In genomic region chr7:44147026-44147881, GRCh38 we compare ENCODE assay signal across 16 cellular contexts. TPM values are rescaled to one million over a fixed set of nuclear protein-coding genes. Genes with fewer than 3 reads are reported as not detected.
A peak's percentile ranks its signal among the peaks of the same experiment; 100 is the strongest.
DNase-seq lines count a peak whose midpoint lies in the region; ATAC-seq, FAIRE-seq and TF ChIP-seq lines count a peak whose summit lies in the region.
"Had no signal": no experiment of that assay in that cellular context is flagged by ENCODE, and none has a peak within 500 bp of the region (broad histone marks: within the 10 kb centered on the region; RNA-seq: fewer than 3 reads in every experiment).

No MANE protein-coding gene starts in this region.

- H3K4me1 ChIP-seq in CD4-positive, CD25-positive, alpha-beta regulatory T cell (ENCODE audit: control insufficient read depth, insufficient read depth, low read length, poor library complexity, severe bottlenecking) = peaks cover 7% of the 10 kb centered on the region
- H3K4me1 ChIP-seq in H1 (replicated peaks in 1 of 4; ENCODE audit: control insufficient read depth in 3 of 4, insufficient read depth in 4 of 4, low read length in 3 of 4) (peaks cover 0 to 20% (median 8%) of the 10 kb centered on the region in 4 experiments; a peak in 4 of 7 replicates), esophagus squamous epithelium (peaks cover 13 to 33% (median 14%) of the 10 kb centered on the region in 3 donors), upper lobe of right lung (peaks cover 6% of the 10 kb centered on the region)

- no peaks in the 10 kb centered on the region for H3K36me3 ChIP-seq in CD4-positive, CD25-positive, alpha-beta regulatory T cell (ENCODE audit: control insufficient read depth, insufficient read depth, low read length)
- H3K36me3 ChIP-seq in H7 (replicated peaks; ENCODE audit: control insufficient read depth, insufficient read depth, low read length) (no peaks in the 10 kb centered on the region), H1 (ENCODE audit: control insufficient read depth in 2 of 4, insufficient read depth in 4 of 4, low read length in 3 of 4) (no peaks in the 10 kb centered on the region), esophagus squamous epithelium (no peaks in the 10 kb centered on the region), upper lobe of right lung (no peaks in the 10 kb centered on the region)
- H3K36me3 ChIP-seq: stomach had no signal

- no peaks in the 10 kb centered on the region for H3K36me3 Mint-ChIP-seq in CD4-positive, CD25-positive, alpha-beta regulatory T cell
- H3K36me3 Mint-ChIP-seq in natural killer cell = no peaks in the 10 kb centered on the region

- peaks cover 0 to 1% (median 0%) of the 10 kb centered on the region in 7 donors for H3K9me3 Mint-ChIP-seq in CD4-positive, CD25-positive, alpha-beta regulatory T cell
- no peaks in the 10 kb centered on the region for H3K9me3 Mint-ChIP-seq in natural killer cell
- H3K9me3 Mint-ChIP-seq: T-helper 2 cell treated with Interferon-gamma antibody and Interleukin-4, amounts not matched to agents 5 μg/mL and 100 μg/mL, for 36 hours had no signal

- H2BK20ac ChIP-seq in H1 (ENCODE audit: low read length) = no peak overlapping the region

- peak overlapping the region in 3 of 4 donors; percentile 43 to 52 (median 49) for H3K4me3 Mint-ChIP-seq in CD4-positive, CD25-positive, alpha-beta regulatory T cell
- peak overlapping the region; percentile 61 for H3K4me3 Mint-ChIP-seq in natural killer cell

- H2BK15ac ChIP-seq in H1 (ENCODE audit: low read length) = no peak overlapping the region

- no peak for TF ChIP-seq POLR2A in H1 (IDR thresholded peaks at IDR 0.05; ENCODE audit: control extremely low read depth in 1 of 2, low read depth in 2 of 2, low read length in 2 of 2)
- TF ChIP-seq POLR2A in esophagus squamous epithelium (IDR thresholded peaks at IDR 0.05) = no peak

- FAIRE-seq in H1 (lab: Jason Lieb, UNC) = no peak
- FAIRE-seq: endometrium, G401.6, GM18507 had no signal

- POLR2A ChIA-PET in H1 (lab: Charles Lee; ENCODE audit: partially characterized antibody) = interaction anchor here (0.5 to 1.8 kb wide), 10 partner anchors 10 to 781 kb away, joined by 3 to 10 read pairs (median 4); partner anchors contain the start of gene POLD2

- H3K14ac ChIP-seq in H1 (ENCODE audit: insufficient read length) = no peak overlapping the region

- intact Hi-C loops in natural killer cell (cut with micrococcal nuclease) (no loop called here), esophagus squamous epithelium (cut with DNase I) (no loop called here), upper lobe of right lung (cut with DNase I) (no loop called here)

- H3K56ac ChIP-seq in H1 (replicated peaks; ENCODE audit: insufficient read length, low read depth, low read length) = no peak overlapping the region

- no peak overlapping the region for H3K9ac ChIP-seq in H1 (replicated peaks in 1 of 4; ENCODE audit: extremely low read depth in 1 of 4, low read depth in 3 of 4, low read length in 3 of 4)

- H2AK5ac ChIP-seq in H1 (ENCODE audit: low read depth, low read length) = no peak overlapping the region

- WGBS in H1 (ENCODE audit: extremely low coverage in 1 of 2, insufficient coverage in 1 of 2, insufficient read length in 1 of 2, insufficient replicate concordance in 2 of 2, low coverage in 1 of 2, low lambda C conversion rate in 2 of 2, missing lambda C conversion rate in 1 of 2), 2 experiments = 87% methylated on average over 31 of the region's 31 CpGs; no CpG with 5 or more reads in 1 of the 2 experiments
- WGBS in esophagus squamous epithelium, 2 donors = 64 to 70% methylated on average over 10 to 11 of the region's 31 CpGs

- no peaks in the 10 kb centered on the region for H3K79me2 ChIP-seq in H1 (ENCODE audit: control insufficient read depth in 1 of 2, insufficient read depth in 2 of 2, low read length in 2 of 2)

- peak overlapping the region; percentile 70 for H4K91ac ChIP-seq in H1 (replicated peaks; ENCODE audit: insufficient read length, low read length)

- TF ChIP-seq CTCF in H1 (IDR thresholded peaks at IDR 0.05; ENCODE audit: control extremely low read depth in 1 of 3, insufficient read depth in 1 of 3, low read depth in 1 of 3, low read length in 3 of 3) = no peak
- TF ChIP-seq CTCF in natural killer cell (IDR thresholded peaks at IDR 0.05) = no peak
- no peak for TF ChIP-seq CTCF in esophagus squamous epithelium (IDR thresholded peaks at IDR 0.05)
- no peak for TF ChIP-seq CTCF in upper lobe of right lung (IDR thresholded peaks at IDR 0.05)

- H3K4me1 Mint-ChIP-seq in CD4-positive, CD25-positive, alpha-beta regulatory T cell = peaks cover 0 to 14% (median 0%) of the 10 kb centered on the region in 4 donors
- peaks cover 0 to 6% of the 10 kb centered on the region in 2 donors for H3K4me1 Mint-ChIP-seq in natural killer cell

- H3K4me2 ChIP-seq in H1 (ENCODE audit: insufficient read depth in 1 of 2, low read depth in 2 of 2, low read length in 2 of 2) = peak overlapping the region in 1 of 2 experiments; percentile 67; a peak in 2 of 4 replicates

- no peaks in the 10 kb centered on the region for H3K27me3 ChIP-seq in CD4-positive, CD25-positive, alpha-beta regulatory T cell (ENCODE audit: control insufficient read depth, insufficient read depth, low read length)
- H3K27me3 ChIP-seq in H7 (ENCODE audit: control insufficient read depth, insufficient read depth, low read length) (peaks cover 25% of the 10 kb centered on the region), H1 (replicated peaks in 1 of 4; ENCODE audit: control insufficient read depth in 3 of 4, extremely low read depth in 1 of 4, insufficient read depth in 3 of 4, low read length in 3 of 4) (peaks cover 13 to 27% (median 22%) of the 10 kb centered on the region in 4 experiments), esophagus squamous epithelium (peaks cover 0 to 25% (median 0%) of the 10 kb centered on the region in 4 donors), upper lobe of right lung (peaks cover 13% of the 10 kb centered on the region)

- CTCF ChIA-PET in H1 (lab: Charles Lee; ENCODE audit: partially characterized antibody) = interaction anchor here (0.5 to 3.1 kb wide), 19 partner anchors 9 to 131 kb away, joined by 3 to 21 read pairs (median 4); no protein-coding TSS in a partner anchor

- H3K4me3 ChIP-seq in CD4-positive, CD25-positive, alpha-beta regulatory T cell (ENCODE audit: low read depth, low read length) = no peak overlapping the region
- H3K4me3 ChIP-seq in H7 (ENCODE audit: insufficient read depth, low read depth, low read length) (no peak overlapping the region), H1 (ENCODE audit: extremely low read depth in 1 of 4, insufficient read depth in 2 of 4, low read depth in 3 of 4, low read length in 4 of 4) (no peak overlapping the region), esophagus squamous epithelium (no peak overlapping the region), upper lobe of right lung (no peak overlapping the region)

- no peak overlapping the region for H3K23ac ChIP-seq in H1 (ENCODE audit: insufficient read length)

- no peaks in the 10 kb centered on the region for H3K9me3 ChIP-seq in CD4-positive, CD25-positive, alpha-beta regulatory T cell (ENCODE audit: control insufficient read depth in 2 of 2, low read length in 2 of 2)
- H3K9me3 ChIP-seq in H1 (ENCODE audit: insufficient read depth in 2 of 2, low read depth in 1 of 2, low read length in 1 of 2) (no peaks in the 10 kb centered on the region), esophagus squamous epithelium (no peaks in the 10 kb centered on the region), upper lobe of right lung (no peaks in the 10 kb centered on the region)
- H3K9me3 ChIP-seq: stomach had no signal

- TF ChIP-seq EP300 in H1 (IDR thresholded peaks at IDR 0.05; ENCODE audit: borderline replicate concordance in 1 of 2, low read depth in 2 of 2, low read length in 2 of 2) = no peak

- no peak overlapping the region for H2BK5ac ChIP-seq in H1 (ENCODE audit: low read depth, low read length)

- peaks cover 8% of the 10 kb centered on the region; the same call in 1 of the 2 replicates for H3K23me2 ChIP-seq in H1 (ENCODE audit: low read depth, low read length)

- H3K27ac ChIP-seq in CD4-positive, CD25-positive, alpha-beta regulatory T cell (ENCODE audit: insufficient read depth, low read length, poor library complexity, severe bottlenecking) = no peak overlapping the region
- no peak overlapping the region for H3K27ac ChIP-seq in H1 (ENCODE audit: low read depth, low read length)
- H3K27ac ChIP-seq in esophagus squamous epithelium = no peak overlapping the region
- no peak overlapping the region for H3K27ac ChIP-seq in upper lobe of right lung

- H3K79me1 ChIP-seq in H1 (ENCODE audit: low read depth, low read length) = no peaks in the 10 kb centered on the region

- H3K27me3 Mint-ChIP-seq in CD4-positive, CD25-positive, alpha-beta regulatory T cell = peaks cover 9% of the 10 kb centered on the region
- peaks cover 0 to 6% of the 10 kb centered on the region in 2 donors for H3K27me3 Mint-ChIP-seq in natural killer cell (ENCODE audit: low read depth in 2 of 2)

- DNase-seq in CD4-positive, CD25-positive, alpha-beta regulatory T cell = no peak
- peak; percentile 74 for DNase-seq in H7
- DNase-seq in H1 (ENCODE audit: low read depth in 1 of 2, low spot score in 2 of 2) = no peak
- DNase-seq in natural killer cell = no peak
- no peak for DNase-seq in NCI-H1417 treated with DMSO at 0.1 percent for 48 hours (lab: John Stamatoyannopoulos, UW)
- DNase-seq in NCI-H2196 (lab: John Stamatoyannopoulos, UW; ENCODE audit: unreplicated experiment) = no peak
- DNase-seq in esophagus squamous epithelium (lab: John Stamatoyannopoulos, UW) = no peak
- no peak for DNase-seq in upper lobe of right lung
- DNase-seq: NCI-H226, stomach had no signal

- no peak overlapping the region for H3K4ac ChIP-seq in H1 (replicated peaks; ENCODE audit: insufficient read length, low read depth, low read length)

- H2BK120ac ChIP-seq in H1 (replicated peaks; ENCODE audit: low read depth, low read length) = no peak overlapping the region

- peak overlapping the region in 1 of 3 donors; percentile 23 for H3K27ac Mint-ChIP-seq in CD4-positive, CD25-positive, alpha-beta regulatory T cell
- no peak overlapping the region for H3K27ac Mint-ChIP-seq in natural killer cell
- H3K27ac Mint-ChIP-seq: T-helper 2 cell treated with Interferon-gamma antibody and Interleukin-4, amounts not matched to agents 5 μg/mL and 100 μg/mL, for 36 hours had no signal

- no peak overlapping the region for H4K8ac ChIP-seq in H1 (ENCODE audit: extremely low read depth, insufficient read depth, low read length)

- ATAC-seq in CD4-positive, CD25-positive, alpha-beta regulatory T cell (ENCODE audit: low read depth in 2 of 2) = no peak
- ATAC-seq in natural killer cell = no peak
- no peak for ATAC-seq in upper lobe of right lung

- TF ChIP-seq RAD21 in H1 (IDR thresholded peaks at IDR 0.05 in 1 of 2, conservative IDR thresholded peaks at IDR 0.05 in 1 of 2; ENCODE audit: low read depth in 2 of 2, low read length in 2 of 2) = no peak

- H3K18ac ChIP-seq in H1 (ENCODE audit: extremely low read depth, low read length) = no peak overlapping the region

- H4K20me1 ChIP-seq in H1 (replicated peaks in 1 of 2; ENCODE audit: control insufficient read depth in 1 of 2, insufficient read depth in 2 of 2, low read length in 2 of 2) = no peaks in the 10 kb centered on the region

- H4K5ac ChIP-seq in H1 (ENCODE audit: insufficient read length, low read depth, low read length) = no peak overlapping the region

- H2AFZ ChIP-seq in H1 (ENCODE audit: low read length) = no peak overlapping the region

- no peak overlapping the region; the same call in 1 of the 2 replicates for H2BK12ac ChIP-seq in H1 (ENCODE audit: low read depth, low read length)

RNA-seq across cellular contexts. Expression of gene MYL7, which starts 6.1 kb away (rescaled TPM):
- total RNA-seq in CD4-positive, CD25-positive, alpha-beta regulatory T cell = not detected
- not detected for polyA plus RNA-seq in CD4-positive, CD25-positive, alpha-beta regulatory T cell
- total RNA-seq in H7 (2014; rRNA removed; shearing (Covaris generic)) = 1.4 and 4.7 TPM in 2 replicates
- 3.3 and 3.6 TPM in 2 replicates for total RNA-seq in H1 (2021; fragmentation: NEBNext Ultra II Directional; extraction: Animal tissue kit (Norgen Biotek cat#: 25700))
- polyA plus RNA-seq in H1 (2011; rRNA removed) = 1.4 and 3.4 TPM in 2 replicates
- 1.8 TPM for polyA plus RNA-seq in H1 (2011; cell fraction: cytosol; rRNA removed)
- 3.0 TPM for polyA plus RNA-seq in H1 (2011; cell fraction: nucleus; rRNA removed)
- 2.1 to 4.1 TPM (median 2.5 TPM) in 4 replicates for polyA plus RNA-seq in H1 (2012, experiment 1 of 2)
- 8.2 TPM for polyA plus RNA-seq in H1 (2012, experiment 2 of 2)
- polyA plus RNA-seq in H1 (2013, experiment 1 of 2) = 1.8 TPM
- 2.9 TPM for polyA plus RNA-seq in H1 (2013, experiment 2 of 2)
- 2.1 and 3.8 TPM in 2 replicates for polyA minus RNA-seq in H1 (2011; rRNA and poly(A)+ RNA removed)
- not detected for polyA minus RNA-seq in H1 (2011; cell fraction: cytosol; rRNA and poly(A)+ RNA removed)
- polyA minus RNA-seq in H1 (2011; cell fraction: nucleus; rRNA and poly(A)+ RNA removed) = not detected
- not detected for total RNA-seq in natural killer cell
- not detected for total RNA-seq in esophagus squamous epithelium
- 3.1 TPM for total RNA-seq in upper lobe of right lung
- total RNA-seq: HT-29, lung microvascular endothelial cell, stomach had no signal

RNA-seq across cellular contexts. Expression of gene POLD2, which starts 23.9 kb away (rescaled TPM):
- total RNA-seq in CD4-positive, CD25-positive, alpha-beta regulatory T cell = 37.1 TPM
- polyA plus RNA-seq in CD4-positive, CD25-positive, alpha-beta regulatory T cell = 10 to 100 TPM; 53.3 to 59.0 (median 55.0) TPM
- 134 and 136 TPM in 2 replicates for total RNA-seq in H7 (2014; rRNA removed; shearing (Covaris generic))
- 148 TPM in 2 replicates for total RNA-seq in H1 (2021; fragmentation: NEBNext Ultra II Directional; extraction: Animal tissue kit (Norgen Biotek cat#: 25700))
- polyA plus RNA-seq in H1 (2011; rRNA removed) = 214 and 289 TPM in 2 replicates
- 206 TPM for polyA plus RNA-seq in H1 (2011; cell fraction: cytosol; rRNA removed)
- 348 TPM for polyA plus RNA-seq in H1 (2011; cell fraction: nucleus; rRNA removed)
- 147 to 186 TPM (median 179 TPM) in 4 replicates for polyA plus RNA-seq in H1 (2012, experiment 1 of 2)
- 203 TPM for polyA plus RNA-seq in H1 (2012, experiment 2 of 2)
- polyA plus RNA-seq in H1 (2013, experiment 1 of 2) = 97.2 TPM
- polyA plus RNA-seq in H1 (2013, experiment 2 of 2) = 100 TPM
- 98.1 and 115 TPM in 2 replicates for polyA minus RNA-seq in H1 (2011; rRNA and poly(A)+ RNA removed)
- 58.5 TPM for polyA minus RNA-seq in H1 (2011; cell fraction: cytosol; rRNA and poly(A)+ RNA removed)
- polyA minus RNA-seq in H1 (2011; cell fraction: nucleus; rRNA and poly(A)+ RNA removed) = 88.3 TPM
- 10 to 100 TPM; 30.1 to 38.3 (median 38.1) TPM for total RNA-seq in natural killer cell
- total RNA-seq in esophagus squamous epithelium = 100 to 1,000 TPM in 1 of 4 donors, 10 to 100 TPM in 3; 71.2 to 164 (median 89.5) TPM
- total RNA-seq in upper lobe of right lung = 60.2 TPM

RNA-seq across cellular contexts. Expression of gene GCK, which starts 42.0 kb away (rescaled TPM):
- total RNA-seq in CD4-positive, CD25-positive, alpha-beta regulatory T cell = not detected
- 1 to 10 TPM in 1 of 4 donors, under 1 TPM in 3; 0.47 to 1.2 (median 0.57) TPM for polyA plus RNA-seq in CD4-positive, CD25-positive, alpha-beta regulatory T cell
- total RNA-seq in H7 (2014; rRNA removed; shearing (Covaris generic)) = 2.8 and 3.7 TPM in 2 replicates
- 4.1 and 4.9 TPM in 2 replicates for total RNA-seq in H1 (2021; fragmentation: NEBNext Ultra II Directional; extraction: Animal tissue kit (Norgen Biotek cat#: 25700))
- 2.4 and 4.3 TPM in 2 replicates for polyA plus RNA-seq in H1 (2011; rRNA removed)
- polyA plus RNA-seq in H1 (2011; cell fraction: cytosol; rRNA removed) = 3.8 TPM
- 3.8 TPM for polyA plus RNA-seq in H1 (2011; cell fraction: nucleus; rRNA removed)
- polyA plus RNA-seq in H1 (2012, experiment 1 of 2) = 1.9 to 3.7 TPM (median 3.2 TPM) in 4 replicates
- polyA plus RNA-seq in H1 (2012, experiment 2 of 2) = 3.3 TPM
- polyA plus RNA-seq in H1 (2013, experiment 1 of 2) = 3.1 TPM
- polyA plus RNA-seq in H1 (2013, experiment 2 of 2) = 3.0 TPM
- 0.71 and 1.2 TPM in 2 replicates for polyA minus RNA-seq in H1 (2011; rRNA and poly(A)+ RNA removed)
- polyA minus RNA-seq in H1 (2011; cell fraction: cytosol; rRNA and poly(A)+ RNA removed) = 2.1 TPM
- polyA minus RNA-seq in H1 (2011; cell fraction: nucleus; rRNA and poly(A)+ RNA removed) = 2.0 TPM
- total RNA-seq in natural killer cell (not detected), esophagus squamous epithelium (under 1 TPM in 1 of 4 donors, not detected in 3; 0.38 TPM), upper lobe of right lung (0.23 TPM)
- total RNA-seq: HT-29 had no signal

RNA-seq across cellular contexts. Expression of gene AEBP1, which starts 43.1 kb away (rescaled TPM):
- total RNA-seq in CD4-positive, CD25-positive, alpha-beta regulatory T cell = 4.1 TPM
- 1 to 10 TPM in 1 of 4 donors, under 1 TPM in 3; 0.51 to 1.7 (median 0.89) TPM for polyA plus RNA-seq in CD4-positive, CD25-positive, alpha-beta regulatory T cell
- 12.9 and 15.8 TPM in 2 replicates for total RNA-seq in H7 (2014; rRNA removed; shearing (Covaris generic))
- total RNA-seq in H1 (2021; fragmentation: NEBNext Ultra II Directional; extraction: Animal tissue kit (Norgen Biotek cat#: 25700)) = 39.4 and 41.2 TPM in 2 replicates
- 10.4 and 18.4 TPM in 2 replicates for polyA plus RNA-seq in H1 (2011; rRNA removed)
- 9.4 TPM for polyA plus RNA-seq in H1 (2011; cell fraction: cytosol; rRNA removed)
- polyA plus RNA-seq in H1 (2011; cell fraction: nucleus; rRNA removed) = 49.1 TPM
- 29.7 to 44.2 TPM (median 41.7 TPM) in 4 replicates for polyA plus RNA-seq in H1 (2012, experiment 1 of 2)
- 26.9 TPM for polyA plus RNA-seq in H1 (2012, experiment 2 of 2)
- 44.5 TPM for polyA plus RNA-seq in H1 (2013, experiment 1 of 2)
- 41.1 TPM for polyA plus RNA-seq in H1 (2013, experiment 2 of 2)
- 8.0 and 10.4 TPM in 2 replicates for polyA minus RNA-seq in H1 (2011; rRNA and poly(A)+ RNA removed)
- polyA minus RNA-seq in H1 (2011; cell fraction: cytosol; rRNA and poly(A)+ RNA removed) = 16.9 TPM
- polyA minus RNA-seq in H1 (2011; cell fraction: nucleus; rRNA and poly(A)+ RNA removed) = 15.4 TPM
- 1 to 10 TPM; 3.3 to 9.0 (median 6.4) TPM for total RNA-seq in natural killer cell
- 10 to 100 TPM in 2 of 4 donors, 1 to 10 TPM in 2; 4.6 to 83.9 (median 25.2) TPM for total RNA-seq in esophagus squamous epithelium
- 272 TPM for total RNA-seq in upper lobe of right lung
- total RNA-seq: HT-29 had no signal

RNA-seq across cellular contexts. Expression of gene YKT6, which starts 53.5 kb away (rescaled TPM):
- total RNA-seq in CD4-positive, CD25-positive, alpha-beta regulatory T cell = 79.2 TPM
- 10 to 100 TPM; 24.7 to 44.0 (median 37.7) TPM for polyA plus RNA-seq in CD4-positive, CD25-positive, alpha-beta regulatory T cell
- 82.4 and 93.4 TPM in 2 replicates for total RNA-seq in H7 (2014; rRNA removed; shearing (Covaris generic))
- 103 and 108 TPM in 2 replicates for total RNA-seq in H1 (2021; fragmentation: NEBNext Ultra II Directional; extraction: Animal tissue kit (Norgen Biotek cat#: 25700))
- 75.3 and 86.9 TPM in 2 replicates for polyA plus RNA-seq in H1 (2011; rRNA removed)
- 100 TPM for polyA plus RNA-seq in H1 (2011; cell fraction: cytosol; rRNA removed)
- polyA plus RNA-seq in H1 (2011; cell fraction: nucleus; rRNA removed) = 111 TPM
- 87.6 to 97.6 TPM (median 91.7 TPM) in 4 replicates for polyA plus RNA-seq in H1 (2012, experiment 1 of 2)
- polyA plus RNA-seq in H1 (2012, experiment 2 of 2) = 83.3 TPM
- 64.5 TPM for polyA plus RNA-seq in H1 (2013, experiment 1 of 2)
- 68.0 TPM for polyA plus RNA-seq in H1 (2013, experiment 2 of 2)
- polyA minus RNA-seq in H1 (2011; rRNA and poly(A)+ RNA removed) = 91.6 and 96.9 TPM in 2 replicates
- polyA minus RNA-seq in H1 (2011; cell fraction: cytosol; rRNA and poly(A)+ RNA removed) = 38.1 TPM
- 51.1 TPM for polyA minus RNA-seq in H1 (2011; cell fraction: nucleus; rRNA and poly(A)+ RNA removed)
- 100 to 1,000 TPM in 1 of 3 donors, 10 to 100 TPM in 2; 72.4 to 107 (median 87.1) TPM for total RNA-seq in natural killer cell
- total RNA-seq in esophagus squamous epithelium = 10 to 100 TPM; 56.3 to 91.8 (median 65.1) TPM
- 54.7 TPM for total RNA-seq in upper lobe of right lung
